ENCODE assay signal across 22 cellular contexts in the genomic region with DNA sequence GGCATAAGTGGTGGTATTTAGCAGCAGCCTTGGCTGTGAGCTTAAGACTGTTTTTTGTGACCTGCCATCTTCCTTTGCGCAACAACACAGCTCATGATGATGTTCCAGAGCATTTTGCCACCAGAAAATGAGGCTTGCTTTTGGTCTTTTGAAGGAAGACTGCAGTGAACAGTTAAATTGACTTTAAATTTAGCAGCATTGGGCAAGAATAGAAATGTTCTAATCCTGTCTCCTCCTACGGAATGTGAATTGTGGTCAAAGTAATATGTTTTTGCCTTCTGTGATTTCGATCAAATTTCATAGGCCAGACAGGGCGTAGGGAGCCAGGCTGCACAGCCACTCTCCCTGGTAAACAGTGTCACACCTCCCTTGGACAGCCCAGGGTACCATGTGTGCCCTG.
DNase-seq lines count a peak whose midpoint lies in the region; FAIRE-seq and TF ChIP-seq lines count a peak whose summit lies in the region.
"Had no signal": no experiment of that assay in that cellular context is flagged by ENCODE, and none has a peak within 500 bp of the region (broad histone marks: within the 10 kb centered on the region; RNA-seq: fewer than 3 reads in every experiment).

No MANE protein-coding gene starts in this region.

- intact Hi-C loops in kidney (cut with DNase I), result no loop called here
- intact Hi-C loops in vagina (cut with DNase I), result no loop called here

- H3K9me3 ChIP-seq in GM23248 (ENCODE audit: low read depth) (no peaks in the 10 kb centered on the region), kidney (ENCODE audit: control insufficient read depth in 1 of 2, low read length in 2 of 2) (no peaks in the 10 kb centered on the region), vagina (no peaks in the 10 kb centered on the region)

- peaks cover 15% of the 10 kb centered on the region; the same call in 1 of the 2 replicates for H3F3A ChIP-seq in GM23248 (ENCODE audit: insufficient read depth)

- FAIRE-seq in GM19239 (lab: Jason Lieb, UNC), result no peak
- no peak for FAIRE-seq in kidney (lab: Jason Lieb, UNC)
- FAIRE-seq: urothelium cell line had no signal

- POLR2A ChIA-PET in AG04449 (lab: Yijun Ruan, JAX), result no interaction called here

- H3K9me2 ChIP-seq in GM23248 (ENCODE audit: insufficient read depth), result no peaks in the 10 kb centered on the region

- no peak overlapping the region for H3K27ac ChIP-seq in GM23248
- H3K27ac ChIP-seq in kidney (ENCODE audit: low read depth in 2 of 2, low read length in 2 of 2), result no peak overlapping the region
- no peak overlapping the region for H3K27ac ChIP-seq in vagina
- H3K27ac ChIP-seq: WERI-Rb-1 had no signal

- H4K20me1 ChIP-seq in GM23248 (ENCODE audit: insufficient read depth), result no peaks in the 10 kb centered on the region

- no peak overlapping the region for H3K9ac ChIP-seq in GM23248
- no peak overlapping the region for H3K9ac ChIP-seq in kidney (ENCODE audit: low read length in 2 of 2)

- H3K27me3 ChIP-seq in GM23248 (replicated peaks; ENCODE audit: insufficient read depth) (no peaks in the 10 kb centered on the region), vagina (no peaks in the 10 kb centered on the region)

- WGBS in GM23248 (ENCODE audit: low coverage in 1 of 2, low lambda C conversion rate in 2 of 2, missing lambda C conversion rate in 2 of 2), 2 experiments, result 73 to 74% methylated on average over 4 of the region's 4 CpGs

- in situ Hi-C loops in GM23248 (cut with MboI), result no loop called here

- no peaks in the 10 kb centered on the region for H3K79me2 ChIP-seq in GM23248 (ENCODE audit: insufficient read depth)

- TF ChIP-seq CTCF in AG04449 (IDR thresholded peaks at IDR 0.05; ENCODE audit: insufficient read depth, low read length, missing control alignments) (no peak), kidney (IDR thresholded peaks at IDR 0.05; ENCODE audit: borderline replicate concordance, extremely low read depth, insufficient read depth) (no peak), vagina (IDR thresholded peaks at IDR 0.05) (no peak)

- H3K4me2 ChIP-seq in GM23248 (ENCODE audit: unreplicated experiment), result no peak overlapping the region

- H3K36me3 ChIP-seq in GM23248 (ENCODE audit: low read depth) (no peaks in the 10 kb centered on the region), kidney (ENCODE audit: control insufficient read depth in 1 of 2, insufficient read depth in 2 of 2, low read length in 2 of 2) (no peaks in the 10 kb centered on the region), vagina (no peaks in the 10 kb centered on the region)
- H3K36me3 ChIP-seq: WERI-Rb-1 had no signal

- CTCF ChIA-PET in AG04449 (lab: Yijun Ruan, JAX), result interaction anchor here (1.4 kb wide), 1 partner anchor 31 kb away, joined by 3 read pairs; no protein-coding TSS in a partner anchor

- H3K4me1 ChIP-seq in GM23248 (ENCODE audit: insufficient read depth) (peaks cover 20% of the 10 kb centered on the region; the same call in 1 of the 2 replicates), kidney (ENCODE audit: control insufficient read depth in 1 of 2, insufficient read depth in 1 of 2, low read depth in 1 of 2, low read length in 2 of 2) (no peaks in the 10 kb centered on the region), vagina (no peaks in the 10 kb centered on the region)

- no peak overlapping the region for H2AFZ ChIP-seq in GM23248

- no peak for TF ChIP-seq POLR2A in vagina (IDR thresholded peaks at IDR 0.05)

- peak; percentile 28 for DNase-seq in AG04449 (ENCODE audit: low read depth, low spot score)
- peak; percentile 24 for DNase-seq in GM23248
- peak; percentile 62 for DNase-seq in dedifferentiated amniotic fluid mesenchymal stem cell (ENCODE audit: extremely low spot score)
- peak; percentile 57 for DNase-seq in iris pigment epithelial cell (ENCODE audit: low read depth)
- no peak for DNase-seq in GM19239 (ENCODE audit: insufficient read length, low spot score)
- no peak for DNase-seq in kidney
- no peak for DNase-seq in vagina (ENCODE audit: extremely low spot score in 2 of 2)
- no peak for DNase-seq in NCI-H1048 (lab: John Stamatoyannopoulos, UW)
- DNase-seq: 8988T; activated CD4-positive, alpha-beta T cell treated with anti-CD3 and anti-CD28 coated beads for 48 hours; aorta; cortex of kidney; DMS153; glutamatergic neuron; NCI-H146; NCI-H446; NCI-H774; right cardiac atrium; SHP77; stimulated activated CD8-positive, alpha-beta memory T cell treated with anti-CD3 and anti-CD28 coated beads, Interleukin-4, amount 100 ng/mL, for 48 hours; WERI-Rb-1 had no signal

- H3K4me3 ChIP-seq in AG04449 (ENCODE audit: low read depth, low read length) (no peak overlapping the region), GM23248 (no peak overlapping the region), kidney (ENCODE audit: low read length in 2 of 2) (no peak overlapping the region), vagina (no peak overlapping the region)

Comparison
In these comparisons a context has a peak if more than half of its experiments do, and no peak if none do; other contexts are left out.
1. DNase-seq: peak in AG04449 (single experiment), GM23248 (single experiment), dedifferentiated amniotic fluid mesenchymal stem cell (single experiment) and iris pigment epithelial cell (single experiment); none in GM19239 (single experiment), kidney (single experiment), vagina (0 of 2) and NCI-H1048 (single experiment).